2 cellular contexts compared by ENCODE assay signal in genomic region chr1:11158291-11158690, GRCh38.
TF ChIP-seq lines count a peak whose summit lies in the region.

No MANE protein-coding gene starts in this region.

TF ChIP-seq in liver, 16 proteins besides CTCF, POLR2A, EP300 and RAD21:
- TF ChIP-seq GABPA (IDR thresholded peaks at IDR 0.05 in 1 of 2, conservative IDR thresholded peaks at IDR 0.05 in 1 of 2) = no peak
- TF ChIP-seq JUND (IDR thresholded peaks at IDR 0.05) = no peak

TF ChIP-seq in HepG2, 621 proteins besides CTCF, POLR2A, EP300 and RAD21:
- TF ChIP-seq ZNF331 (CRISPR knock-in tag; IDR thresholded peaks at IDR 0.05) (no peak), ZNF484 (CRISPR knock-in tag; IDR thresholded peaks at IDR 0.05; ENCODE audit: borderline replicate concordance, low read depth) (no peak), DMTF1 (CRISPR knock-in tag; IDR thresholded peaks at IDR 0.05) (no peak), ZKSCAN5 (CRISPR knock-in tag; IDR thresholded peaks at IDR 0.05) (no peak), KIAA2018 (CRISPR knock-in tag; IDR thresholded peaks at IDR 0.05; ENCODE audit: borderline replicate concordance) (no peak)
